ENCODE assay signal across 8 cellular contexts in the genomic region with DNA sequence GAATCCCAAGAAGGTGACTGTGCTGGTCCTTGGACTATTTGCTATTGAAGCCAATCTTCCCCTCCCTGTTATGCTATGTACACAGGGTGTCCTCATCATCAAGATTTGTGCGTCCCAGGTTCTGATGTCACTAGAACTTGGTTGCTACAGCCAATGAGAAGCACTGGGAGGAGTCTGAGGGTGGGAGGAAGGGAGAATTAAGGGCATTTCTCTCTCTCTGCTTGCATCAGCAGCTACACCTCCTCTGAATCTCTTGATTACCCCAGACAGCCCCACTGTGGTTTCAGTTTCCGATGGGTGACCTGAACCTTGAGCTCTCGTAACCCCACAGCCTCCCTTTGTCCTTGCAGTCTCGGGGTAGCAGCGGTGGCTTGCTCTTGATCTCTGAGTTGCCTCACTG.
A peak's percentile ranks its signal among the peaks of the same experiment; 100 is the strongest.
DNase-seq lines count a peak whose midpoint lies in the region; ATAC-seq lines count a peak whose summit lies in the region.

No MANE protein-coding gene starts in this region.

- peak; percentile 12 to 42 for DNase-seq in activated T-cell treated with anti-CD3 and anti-CD28 coated beads, Interleukin-2, amount 50 U/mL, for 72 hours
- DNase-seq in activated T-cell treated with anti-CD3 and anti-CD28 coated beads, Interleukin-2, amount 50 U/mL, for 24 hours, result no peak
- DNase-seq in T-helper 2 cell treated with Interferon-gamma antibody and Interleukin-4, amounts not matched to agents 5 μg/mL and 100 μg/mL, for 36 hours (ENCODE audit: low spot score), result peak; percentile 30
- peak; percentile 11 to 17 for DNase-seq in stimulated activated CD8-positive, alpha-beta memory T cell treated with anti-CD3 and anti-CD28 coated beads, Interleukin-7, amount 100 ng/mL, for 48 hours (ENCODE audit: extremely low read depth in 1 of 2, low read depth in 1 of 2)
- DNase-seq in NCI-H2029 treated with DMSO at 0.1 percent for 48 hours (lab: John Stamatoyannopoulos, UW), result no peak
- DNase-seq in cortex of kidney (lab: John Stamatoyannopoulos, UW), result no peak
- DNase-seq in iPS-NIHi7 (ENCODE audit: extremely low spot score), result no peak

- no peaks in the 10 kb centered on the region for H3K36me3 Mint-ChIP-seq in activated T-cell treated with anti-CD3 and anti-CD28 coated beads, Interleukin-2, amount 50 U/mL, for 72 hours (ENCODE audit: insufficient read depth in 2 of 2)
- no peaks in the 10 kb centered on the region for H3K36me3 Mint-ChIP-seq in activated T-cell treated with anti-CD3 and anti-CD28 coated beads, Interleukin-2, amount 50 U/mL, for 24 hours (ENCODE audit: low read depth)
- no peaks in the 10 kb centered on the region for H3K36me3 Mint-ChIP-seq in T-helper 2 cell treated with Interferon-gamma antibody and Interleukin-4, amounts not matched to agents 5 μg/mL and 100 μg/mL, for 36 hours (ENCODE audit: low read depth)

- H3K9me3 Mint-ChIP-seq in activated T-cell treated with anti-CD3 and anti-CD28 coated beads, Interleukin-2, amount 50 U/mL, for 72 hours, result peaks cover 0 to 1% of the 10 kb centered on the region in 2 donors
- peaks cover 3% of the 10 kb centered on the region for H3K9me3 Mint-ChIP-seq in activated T-cell treated with anti-CD3 and anti-CD28 coated beads, Interleukin-2, amount 50 U/mL, for 24 hours
- H3K9me3 Mint-ChIP-seq in T-helper 2 cell treated with Interferon-gamma antibody and Interleukin-4, amounts not matched to agents 5 μg/mL and 100 μg/mL, for 36 hours, result peaks cover 3% of the 10 kb centered on the region

- no peak overlapping the region for H3K4me3 Mint-ChIP-seq in activated T-cell treated with anti-CD3 and anti-CD28 coated beads, Interleukin-2, amount 50 U/mL, for 72 hours
- H3K4me3 Mint-ChIP-seq in activated T-cell treated with anti-CD3 and anti-CD28 coated beads, Interleukin-2, amount 50 U/mL, for 24 hours, result no peak overlapping the region
- H3K4me3 Mint-ChIP-seq in T-helper 2 cell treated with Interferon-gamma antibody and Interleukin-4, amounts not matched to agents 5 μg/mL and 100 μg/mL, for 36 hours, result no peak overlapping the region

- peak; percentile 74 to 96 for ATAC-seq in activated T-cell treated with anti-CD3 and anti-CD28 coated beads, Interleukin-2, amount 50 U/mL, for 72 hours (replicated peaks in 1 of 2)
- ATAC-seq in HG02678 (IDR thresholded peaks at IDR 0.05; ENCODE audit: unreplicated experiment), result peak; percentile 72

- no peaks in the 10 kb centered on the region for H3K27me3 Mint-ChIP-seq in activated T-cell treated with anti-CD3 and anti-CD28 coated beads, Interleukin-2, amount 50 U/mL, for 72 hours (ENCODE audit: low read depth)
- H3K27me3 Mint-ChIP-seq in activated T-cell treated with anti-CD3 and anti-CD28 coated beads, Interleukin-2, amount 50 U/mL, for 24 hours, result no peaks in the 10 kb centered on the region
- no peaks in the 10 kb centered on the region for H3K27me3 Mint-ChIP-seq in T-helper 2 cell treated with Interferon-gamma antibody and Interleukin-4, amounts not matched to agents 5 μg/mL and 100 μg/mL, for 36 hours (ENCODE audit: low read depth)

- H3K27ac Mint-ChIP-seq in activated T-cell treated with anti-CD3 and anti-CD28 coated beads, Interleukin-2, amount 50 U/mL, for 72 hours, result no peak overlapping the region
- H3K27ac Mint-ChIP-seq in activated T-cell treated with anti-CD3 and anti-CD28 coated beads, Interleukin-2, amount 50 U/mL, for 24 hours, result no peak overlapping the region
- no peak overlapping the region for H3K27ac Mint-ChIP-seq in T-helper 2 cell treated with Interferon-gamma antibody and Interleukin-4, amounts not matched to agents 5 μg/mL and 100 μg/mL, for 36 hours

- no peaks in the 10 kb centered on the region for H3K4me1 Mint-ChIP-seq in activated T-cell treated with anti-CD3 and anti-CD28 coated beads, Interleukin-2, amount 50 U/mL, for 72 hours (ENCODE audit: low read depth)
- peaks cover 24% of the 10 kb centered on the region for H3K4me1 Mint-ChIP-seq in activated T-cell treated with anti-CD3 and anti-CD28 coated beads, Interleukin-2, amount 50 U/mL, for 24 hours (ENCODE audit: low read depth)
- H3K4me1 Mint-ChIP-seq in T-helper 2 cell treated with Interferon-gamma antibody and Interleukin-4, amounts not matched to agents 5 μg/mL and 100 μg/mL, for 36 hours (ENCODE audit: low read depth), result peaks cover 6% of the 10 kb centered on the region

Comparison
In these comparisons a context has a peak if more than half of its experiments do, and no peak if none do; other contexts are left out.
1. DNase-seq: peak in activated T-cell treated with anti-CD3 and anti-CD28 coated beads, Interleukin-2, amount 50 U/mL, for 72 hours (2 of 2), T-helper 2 cell treated with Interferon-gamma antibody and Interleukin-4, amounts not matched to agents 5 μg/mL and 100 μg/mL, for 36 hours (single experiment) and stimulated activated CD8-positive, alpha-beta memory T cell treated with anti-CD3 and anti-CD28 coated beads, Interleukin-7, amount 100 ng/mL, for 48 hours (2 of 2); none in activated T-cell treated with anti-CD3 and anti-CD28 coated beads, Interleukin-2, amount 50 U/mL, for 24 hours (single experiment), NCI-H2029 treated with DMSO at 0.1 percent for 48 hours (single experiment), cortex of kidney (single experiment) and iPS-NIHi7 (single experiment).